In the genomic region with DNA sequence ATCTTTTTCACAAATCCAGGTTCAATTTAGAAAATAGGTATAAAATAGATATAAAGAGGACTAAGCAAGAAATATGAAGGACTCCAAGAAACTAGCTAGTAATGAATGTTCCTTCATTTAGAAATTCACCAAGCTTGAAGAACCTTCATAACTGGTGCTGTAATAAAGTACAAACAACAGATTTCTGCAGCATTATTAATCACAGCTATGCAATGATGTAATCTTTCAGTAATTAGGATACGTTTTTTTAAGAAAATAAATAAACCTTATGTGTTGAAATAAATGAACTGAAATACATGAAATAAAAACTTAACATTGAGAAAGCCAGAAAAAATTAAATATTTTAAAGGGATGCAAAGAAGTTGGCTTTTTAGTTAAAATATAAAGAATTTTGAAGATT, we compare ENCODE assay signal across 15 cellular contexts.
"Had no signal": no experiment of that assay in that cellular context is flagged by ENCODE, and none has a peak within 500 bp of the region (broad histone marks: within the 10 kb centered on the region; RNA-seq: fewer than 3 reads in every experiment).

No MANE protein-coding gene starts in this region.

- H3K36me3 ChIP-seq: colonic mucosa, left lung, upper lobe of right lung had no signal

- H3K4me3 ChIP-seq: colonic mucosa, gastrocnemius medialis, left lung, right atrium auricular region, SK-N-MC, spleen, stomach, testis, upper lobe of right lung had no signal

- ATAC-seq: gastrocnemius medialis; left lung; naive thymus-derived CD8-positive, alpha-beta T cell; upper lobe of right lung had no signal

- H3K4me1 ChIP-seq: colonic mucosa, testis had no signal

- H3K4me3 Mint-ChIP-seq: activated T-helper 1 cell treated with anti-CD3 and anti-CD28 coated beads, Interleukin-12 subunit alpha, Interleukin-12 subunit beta, Interleukin-2, Interleukin-4 antibody, amounts not matched to agents 30 ng/mL and 10 ng/mL and 1 ng/mL, durations not matched to agents 14 hours and 24 hours and 36 hours; naive thymus-derived CD8-positive, alpha-beta T cell had no signal

- H3K27ac ChIP-seq: colonic mucosa, left lung, right atrium auricular region, SK-N-MC, spleen, stomach, testis, upper lobe of right lung had no signal

- H3K9me3 Mint-ChIP-seq: activated T-helper 1 cell treated with anti-CD3 and anti-CD28 coated beads, Interleukin-12 subunit alpha, Interleukin-12 subunit beta, Interleukin-2, Interleukin-4 antibody, amounts not matched to agents 30 ng/mL and 10 ng/mL and 1 ng/mL, durations not matched to agents 14 hours and 24 hours and 36 hours; naive thymus-derived CD8-positive, alpha-beta T cell had no signal

- DNase-seq: activated CD4-positive, alpha-beta T cell treated with anti-CD3 and anti-CD28 coated beads, Interleukin-2, amount 50 U/mL, for 1 hour; activated naive CD4-positive, alpha-beta T cell; colonic mucosa; gastrocnemius medialis; islet precursor cell; left lung; mammary epithelial cell; naive thymus-derived CD8-positive, alpha-beta T cell; spleen; stomach; testis; upper lobe of right lung had no signal

- H3K9me3 ChIP-seq: colonic mucosa, gastrocnemius medialis, left lung, right atrium auricular region, spleen, stomach, testis, upper lobe of right lung had no signal

- H3K27ac Mint-ChIP-seq: activated T-helper 1 cell treated with anti-CD3 and anti-CD28 coated beads, Interleukin-12 subunit alpha, Interleukin-12 subunit beta, Interleukin-2, Interleukin-4 antibody, amounts not matched to agents 30 ng/mL and 10 ng/mL and 1 ng/mL, durations not matched to agents 14 hours and 24 hours and 36 hours; naive thymus-derived CD8-positive, alpha-beta T cell had no signal

- H3K27me3 Mint-ChIP-seq: naive thymus-derived CD8-positive, alpha-beta T cell had no signal

- H3K27me3 ChIP-seq: colonic mucosa, gastrocnemius medialis, left lung, right atrium auricular region, spleen, stomach, testis, upper lobe of right lung had no signal
